In genomic region chr16:47774661-47775060, GRCh38 we compare ENCODE assay signal across 15 cellular contexts.
A peak's percentile ranks its signal among the peaks of the same experiment; 100 is the strongest.
DNase-seq lines count a peak whose midpoint lies in the region; ATAC-seq and TF ChIP-seq lines count a peak whose summit lies in the region.
"Had no signal": no experiment of that assay in that cellular context is flagged by ENCODE, and none has a peak within 500 bp of the region (broad histone marks: within the 10 kb centered on the region; RNA-seq: fewer than 3 reads in every experiment).

No MANE protein-coding gene starts in this region.

- no peak overlapping the region for H3K4ac ChIP-seq in H9 (ENCODE audit: low read depth, low read length)

- H3K27ac Mint-ChIP-seq in H9 (no peak overlapping the region), glutamatergic neuron (ENCODE audit: unreplicated experiment) (no peak overlapping the region)
- H3K27ac Mint-ChIP-seq in activated CD4-positive, alpha-beta T cell treated with anti-CD3 and anti-CD28 coated beads for 36 hours, result no peak overlapping the region
- H3K27ac Mint-ChIP-seq: stimulated activated naive B cell treated with anti-CD40 and anti-IgM and Interleukin-4, amounts not matched to agents 10 μg/mL and 1 μg/mL and 100 μg/mL, for 72 hours had no signal

- H3K27me3 ChIP-seq in AG04450 (ENCODE audit: control insufficient read depth, insufficient read depth, low read length), result no peaks in the 10 kb centered on the region
- no peaks in the 10 kb centered on the region for H3K27me3 ChIP-seq in H9 (ENCODE audit: insufficient read depth, low read length)
- H3K27me3 ChIP-seq in hepatocyte, result no peaks in the 10 kb centered on the region
- no peaks in the 10 kb centered on the region for H3K27me3 ChIP-seq in sigmoid colon

- no peak overlapping the region for H4K8ac ChIP-seq in H9 (replicated peaks; ENCODE audit: insufficient read length, low read depth, low read length)

- H2AFZ ChIP-seq in H9 (ENCODE audit: low read length) (no peak overlapping the region), hepatocyte (no peak overlapping the region)
- H2AFZ ChIP-seq: parathyroid adenoma had no signal

- H3K9me3 ChIP-seq in AG04450 (ENCODE audit: control insufficient read depth, insufficient read depth, low read length) (no peaks in the 10 kb centered on the region), H9 (ENCODE audit: control insufficient read depth, low read depth, low read length) (no peaks in the 10 kb centered on the region), hepatocyte (ENCODE audit: low read depth) (no peaks in the 10 kb centered on the region), sigmoid colon (no peaks in the 10 kb centered on the region)

- H3K4me1 ChIP-seq in H9 (ENCODE audit: insufficient read depth, low read length) (no peaks in the 10 kb centered on the region), hepatocyte (ENCODE audit: insufficient read depth) (no peaks in the 10 kb centered on the region), sigmoid colon (peaks cover 0 to 4% (median 0%) of the 10 kb centered on the region in 4 donors)
- H3K4me1 ChIP-seq: parathyroid adenoma had no signal

- H3K9me2 ChIP-seq in hepatocyte (replicated peaks; ENCODE audit: insufficient read depth), result no peaks in the 10 kb centered on the region

- POLR2A ChIA-PET in AG04450 (lab: Yijun Ruan, JAX), result interaction anchor here (0.9 kb wide), 1 partner anchor 44 kb away, joined by 3 read pairs; no protein-coding TSS in a partner anchor
- POLR2A ChIA-PET in activated CD4-positive, alpha-beta T cell treated with anti-CD3 and anti-CD28 coated beads for 36 hours (lab: Charles Lee), result no interaction called here

- no peak overlapping the region for H3K27ac ChIP-seq in AG04450 (ENCODE audit: low read depth, low read length)
- no peak overlapping the region for H3K27ac ChIP-seq in H9 (ENCODE audit: insufficient read length, low read depth, low read length)
- no peak overlapping the region for H3K27ac ChIP-seq in VCaP
- H3K27ac ChIP-seq in hepatocyte, result no peak overlapping the region
- no peak overlapping the region for H3K27ac ChIP-seq in sigmoid colon
- H3K27ac ChIP-seq: parathyroid adenoma, SK-N-MC had no signal

- H3K36me3 ChIP-seq in hepatocyte (replicated peaks; ENCODE audit: insufficient read depth, low read depth) (no peaks in the 10 kb centered on the region), sigmoid colon (no peaks in the 10 kb centered on the region)

- H3K9ac ChIP-seq in H9 (ENCODE audit: extremely low read depth, insufficient read length, low read length), result no peak overlapping the region
- H3K9ac ChIP-seq: parathyroid adenoma had no signal

- H4K20me1 ChIP-seq in H9 (ENCODE audit: control insufficient read depth, insufficient read depth, insufficient read length) (no peaks in the 10 kb centered on the region), hepatocyte (ENCODE audit: insufficient read depth, poor library complexity, severe bottlenecking) (no peaks in the 10 kb centered on the region)

- no peak overlapping the region for H4K5ac ChIP-seq in H9 (ENCODE audit: insufficient read length, low read depth, low read length)

- H3K36me3 Mint-ChIP-seq in H9 (ENCODE audit: insufficient read depth in 1 of 3, low read depth in 3 of 3) (peaks cover 3 to 21% (median 7%) of the 10 kb centered on the region in 3 experiments; a peak in 6 of 7 replicates), glutamatergic neuron (ENCODE audit: unreplicated experiment) (no peaks in the 10 kb centered on the region)
- no peaks in the 10 kb centered on the region for H3K36me3 Mint-ChIP-seq in activated CD4-positive, alpha-beta T cell treated with anti-CD3 and anti-CD28 coated beads for 36 hours (ENCODE audit: low read depth)
- H3K36me3 Mint-ChIP-seq: stimulated activated naive B cell treated with anti-CD40 and anti-IgM and Interleukin-4, amounts not matched to agents 10 μg/mL and 1 μg/mL and 100 μg/mL, for 72 hours had no signal

- no peak for DNase-seq in AG04450 (ENCODE audit: low read depth, low spot score)
- DNase-seq in H9, result peak; percentile 69
- peak; percentile 54 for DNase-seq in hepatocyte (ENCODE audit: low spot score)
- no peak for DNase-seq in NCI-H1092 treated with DMSO at 0.1 percent for 48 hours (lab: John Stamatoyannopoulos, UW)
- DNase-seq in sigmoid colon, result no peak
- no peak for DNase-seq in glutamatergic neuron
- DNase-seq in activated CD4-positive, alpha-beta T cell treated with anti-CD3 and anti-CD28 coated beads for 36 hours, result no peak
- DNase-seq: activated CD4-positive, alpha-beta T cell treated with anti-CD3 and anti-CD28 coated beads, Interleukin-2, amount 50 U/mL, for 1 hour; GOT3; NCI-H345; stimulated activated CD4-positive, alpha-beta T cell treated with anti-CD3 and anti-CD28 coated beads, Interleukin-2, amount 100 ng/mL, for 24 hours; stimulated activated naive B cell treated with anti-CD40 and anti-IgM and Interleukin-4, amounts not matched to agents 10 μg/mL and 1 μg/mL and 100 μg/mL, for 72 hours had no signal

- no peak overlapping the region for H2BK5ac ChIP-seq in H9 (ENCODE audit: insufficient read length, low read length)

- H4K91ac ChIP-seq in H9 (ENCODE audit: insufficient read length, low read depth, low read length), result no peak overlapping the region

- H2BK120ac ChIP-seq in H9 (ENCODE audit: low read depth, low read length, poor library complexity, severe bottlenecking), result no peak overlapping the region

- no peaks in the 10 kb centered on the region for H3K79me1 ChIP-seq in H9 (ENCODE audit: insufficient read depth, low read depth, low read length, poor library complexity, severe bottlenecking)

- no peak for ATAC-seq in activated CD4-positive, alpha-beta T cell treated with anti-CD3 and anti-CD28 coated beads for 36 hours
- ATAC-seq: stimulated activated naive B cell treated with anti-CD40 and anti-IgM and Interleukin-4, amounts not matched to agents 10 μg/mL and 1 μg/mL and 100 μg/mL, for 72 hours had no signal

- peaks cover 15 to 25% of the 10 kb centered on the region in 2 experiments for H3K9me3 Mint-ChIP-seq in H9
- H3K9me3 Mint-ChIP-seq in glutamatergic neuron (ENCODE audit: unreplicated experiment), result peaks cover 7% of the 10 kb centered on the region
- no peaks in the 10 kb centered on the region for H3K9me3 Mint-ChIP-seq in activated CD4-positive, alpha-beta T cell treated with anti-CD3 and anti-CD28 coated beads for 36 hours (ENCODE audit: low read depth)

- H3K23me2 ChIP-seq in H9 (ENCODE audit: insufficient read length, low read depth, low read length, poor library complexity, severe bottlenecking), result no peaks in the 10 kb centered on the region

- TF ChIP-seq EP300 in sigmoid colon (IDR thresholded peaks at IDR 0.05), result no peak

- H3K4me3 ChIP-seq in AG04450 (ENCODE audit: low read depth, low read length) (no peak overlapping the region), hepatocyte (no peak overlapping the region), sigmoid colon (no peak overlapping the region)
- H3K4me3 ChIP-seq: SK-N-MC had no signal

- H2AK5ac ChIP-seq in H9 (ENCODE audit: insufficient read length, low read length), result no peak overlapping the region

- intact Hi-C loops in sigmoid colon (cut with DNase I), result no loop called here
- intact Hi-C loops in activated CD4-positive, alpha-beta T cell treated with anti-CD3 and anti-CD28 coated beads for 36 hours (cut with DNase I, micrococcal nuclease), result no loop called here

- H3K14ac ChIP-seq in H9 (ENCODE audit: insufficient read depth, low read length), result no peak overlapping the region

- H3K4me2 ChIP-seq in H9 (ENCODE audit: insufficient read depth, insufficient read length, low read length) (no peak overlapping the region), hepatocyte (no peak overlapping the region)

- no peak overlapping the region for H2BK20ac ChIP-seq in H9 (ENCODE audit: low read depth, low read length, poor library complexity, severe bottlenecking)

- no peak overlapping the region for H3T11ph ChIP-seq in H9 (ENCODE audit: low read length)

- CTCF ChIA-PET in AG04450 (lab: Charles Lee), result interaction anchor here (0.6 kb wide), 1 partner anchor 371 kb away, joined by 3 read pairs; no protein-coding TSS in a partner anchor
- CTCF ChIA-PET in activated CD4-positive, alpha-beta T cell treated with anti-CD3 and anti-CD28 coated beads for 36 hours (lab: Charles Lee), result interaction anchor here (0.6 to 1.0 kb wide), 3 partner anchors 65 to 807 kb away, joined by 3 to 5 read pairs (median 3); no protein-coding TSS in a partner anchor

- WGBS in H9 (ENCODE audit: extremely low coverage, insufficient read length, low lambda C conversion rate), result no CpG with 5 or more reads among the region's 1 CpG
- WGBS in hepatocyte (ENCODE audit: low lambda C conversion rate, missing lambda C conversion rate), result 63% methylated on average over 1 of the region's 1 CpG
- 10 to 48% methylated on average over 1 of the region's 1 CpG for WGBS in sigmoid colon, 2 donors

- H3K4me3 Mint-ChIP-seq in H9 (no peak overlapping the region), glutamatergic neuron (ENCODE audit: unreplicated experiment) (no peak overlapping the region)
- no peak overlapping the region for H3K4me3 Mint-ChIP-seq in activated CD4-positive, alpha-beta T cell treated with anti-CD3 and anti-CD28 coated beads for 36 hours
- H3K4me3 Mint-ChIP-seq: stimulated activated naive B cell treated with anti-CD40 and anti-IgM and Interleukin-4, amounts not matched to agents 10 μg/mL and 1 μg/mL and 100 μg/mL, for 72 hours had no signal

- H3K79me2 ChIP-seq in H9 (ENCODE audit: insufficient read depth, low read length), result no peaks in the 10 kb centered on the region
- no peaks in the 10 kb centered on the region for H3K79me2 ChIP-seq in hepatocyte
- H3K79me2 ChIP-seq: parathyroid adenoma had no signal

- no peaks in the 10 kb centered on the region for H3K27me3 Mint-ChIP-seq in H9 (ENCODE audit: low read depth)
- H3K27me3 Mint-ChIP-seq in glutamatergic neuron (ENCODE audit: unreplicated experiment), result no peaks in the 10 kb centered on the region
- H3K27me3 Mint-ChIP-seq in activated CD4-positive, alpha-beta T cell treated with anti-CD3 and anti-CD28 coated beads for 36 hours, result peaks cover 8% of the 10 kb centered on the region

- H3K56ac ChIP-seq in H9 (ENCODE audit: insufficient read length, low read depth, low read length), result no peak overlapping the region

- H3K4me1 Mint-ChIP-seq in H9 (peaks cover 10 to 14% of the 10 kb centered on the region in 2 experiments), glutamatergic neuron (ENCODE audit: low read depth, unreplicated experiment) (no peaks in the 10 kb centered on the region)
- H3K4me1 Mint-ChIP-seq in activated CD4-positive, alpha-beta T cell treated with anti-CD3 and anti-CD28 coated beads for 36 hours, result peaks cover 6% of the 10 kb centered on the region

- TF ChIP-seq POLR2A in sigmoid colon (IDR thresholded peaks at IDR 0.05), result no peak

- H3K23ac ChIP-seq in H9 (ENCODE audit: insufficient read length, low read depth, low read length), result no peak overlapping the region

- TF ChIP-seq CTCF in AG04450 (IDR thresholded peaks at IDR 0.05; ENCODE audit: low read depth, low read length), result peak; percentile 24
- peak; percentile 47 for TF ChIP-seq CTCF in H9 (conservative IDR thresholded peaks at IDR 0.05)
- TF ChIP-seq CTCF in VCaP (conservative IDR thresholded peaks at IDR 0.05), result 0 out of 2 replicates have a peak, but pooled peaks have one; percentile 5
- TF ChIP-seq CTCF in hepatocyte (IDR thresholded peaks at IDR 0.05; ENCODE audit: poor library complexity), result peak; percentile 6
- TF ChIP-seq CTCF in sigmoid colon (IDR thresholded peaks at IDR 0.05), result no peak
- no peak for TF ChIP-seq CTCF in glutamatergic neuron (IDR thresholded peaks at IDR 0.05; ENCODE audit: partially characterized antibody, unreplicated experiment)

- H2BK12ac ChIP-seq in H9 (ENCODE audit: insufficient read length, low read depth, low read length), result no peak overlapping the region

- no peak overlapping the region for H3K18ac ChIP-seq in H9 (ENCODE audit: insufficient read length, low read depth, low read length)

- no peak overlapping the region for H2BK15ac ChIP-seq in H9 (ENCODE audit: low read depth, low read length)

Comparison
In these comparisons a context has a peak if more than half of its experiments do, and no peak if none do; other contexts are left out.
1. DNase-seq: peak in H9 (single experiment) and hepatocyte (single experiment); none in AG04450 (single experiment), NCI-H1092 treated with DMSO at 0.1 percent for 48 hours (single experiment), sigmoid colon (single experiment), glutamatergic neuron (single experiment) and activated CD4-positive, alpha-beta T cell treated with anti-CD3 and anti-CD28 coated beads for 36 hours (single experiment).
2. CTCF ChIP-seq: peak in AG04450 (single experiment), H9 (single experiment), VCaP (single experiment) and hepatocyte (single experiment); none in sigmoid colon (0 of 4) and glutamatergic neuron (single experiment).